In the genomic region with DNA sequence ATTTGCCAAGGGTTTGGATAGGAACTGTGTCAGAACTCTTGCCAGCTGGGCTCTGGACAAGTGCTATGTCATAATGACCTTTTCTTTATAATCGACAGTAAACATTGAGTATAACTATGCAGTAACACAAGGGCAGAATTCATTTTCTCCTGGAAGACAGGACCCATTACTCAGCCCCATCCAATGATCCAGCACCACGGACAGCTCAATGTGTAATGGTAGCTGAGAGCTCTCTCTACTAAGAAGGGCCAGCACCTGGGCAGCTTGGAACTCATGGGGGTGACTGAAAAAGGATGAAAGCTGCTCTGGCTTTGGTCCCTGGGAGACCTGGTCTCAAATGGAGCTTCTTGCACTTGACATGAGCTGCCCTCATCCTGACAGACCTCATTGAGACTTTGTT, we compare ENCODE assay signal across 17 cellular contexts.
DNase-seq lines count a peak whose midpoint lies in the region; ATAC-seq, FAIRE-seq and TF ChIP-seq lines count a peak whose summit lies in the region.
"Had no signal": no experiment of that assay in that cellular context is flagged by ENCODE, and none has a peak within 500 bp of the region (broad histone marks: within the 10 kb centered on the region; RNA-seq: fewer than 3 reads in every experiment).

No MANE protein-coding gene starts in this region.

- TF ChIP-seq EP300 in A549 (IDR thresholded peaks at IDR 0.05), result no peak

- CTCF ChIA-PET in A549 (lab: Yijun Ruan, JAX) (interaction anchor here (1.5 kb wide), 1 partner anchor 298 kb away, joined by 3 read pairs; no protein-coding TSS in a partner anchor), HEK293 (lab: Yijun Ruan, JAX) (interaction anchor here (0.5 to 1.3 kb wide), 3 partner anchors 22 to 221 kb away, joined by 3 to 4 read pairs (median 3); no protein-coding TSS in a partner anchor)

- no peak for TF ChIP-seq POLR2A in A549 (IDR thresholded peaks at IDR 0.05; ENCODE audit: low read length)

- H3K9me3 ChIP-seq in A549 (no peaks in the 10 kb centered on the region), HEK293 (ENCODE audit: control insufficient read depth, insufficient read depth, low read depth, low read length) (no peaks in the 10 kb centered on the region)
- H3K9me3 ChIP-seq: uterus had no signal

- POLR2A ChIA-PET in A549 (lab: Yijun Ruan, JAX), result no interaction called here
- POLR2A ChIA-PET in HEK293 (lab: Yijun Ruan, JAX), result no interaction called here

- H3K4me3 ChIP-seq in A549, result no peak overlapping the region
- H3K4me3 ChIP-seq in HEK293 (ENCODE audit: low read depth, low read length), result no peak overlapping the region
- H3K4me3 ChIP-seq: uterus had no signal

- no peak for TF ChIP-seq CTCF in A549 (IDR thresholded peaks at IDR 0.05)
- TF ChIP-seq CTCF in HEK293 (tag by site-specific recombination; IDR thresholded peaks at IDR 0.05), result no peak
- no peak for TF ChIP-seq CTCF in foreskin keratinocyte (conservative IDR thresholded peaks at IDR 0.05)

- FAIRE-seq in A549 (lab: Jason Lieb, UNC), result no peak
- FAIRE-seq: colon had no signal

- peak in 1 of 2 experiments; percentile 1 for DNase-seq in A549 (ENCODE audit: low read depth in 1 of 2, low spot score in 1 of 2)
- DNase-seq in RPMI8226, result peak; percentile 8
- DNase-seq in foreskin keratinocyte, result peak in 1 of 2 donors; percentile 32
- no peak for DNase-seq in stimulated activated CD4-positive, alpha-beta T cell treated with anti-CD3 and anti-CD28 coated beads, Interleukin-15, amount 100 ng/mL, for 24 hours
- DNase-seq in NCI-H2196 treated with DMSO at 0.1 percent for 48 hours (lab: John Stamatoyannopoulos, UW; ENCODE audit: unreplicated experiment), result no peak
- DNase-seq in GM03348 (ENCODE audit: low spot score), result no peak
- DNase-seq: activated CD4-positive, alpha-beta memory T cell treated with anti-CD3 and anti-CD28 coated beads for 36 hours; activated naive CD4-positive, alpha-beta T cell treated with Interleukin-2 at 50 U/mL for 16 hours; GDM1; NCI-H510A treated with DMSO at 0.1 percent for 48 hours; stimulated activated CD4-positive, alpha-beta T cell treated with anti-CD3 and anti-CD28 coated beads, Interleukin-12 subunit alpha, Interleukin-12 subunit beta, amount 100 ng/mL, for 4 hours; stimulated activated CD8-positive, alpha-beta memory T cell treated with anti-CD3 and anti-CD28 coated beads, Interleukin-4, amount 100 ng/mL, for 48 hours; SW 1271; uterus had no signal

- WGBS in A549 (ENCODE audit: missing lambda C conversion rate), result 0% methylated on average over 2 of the region's 2 CpGs

- H3K4me1 ChIP-seq in A549 (no peaks in the 10 kb centered on the region), HEK293 (ENCODE audit: control insufficient read depth, insufficient read depth, low read length) (no peaks in the 10 kb centered on the region), foreskin keratinocyte (no peaks in the 10 kb centered on the region)
- H3K4me1 ChIP-seq: uterus had no signal

- no peaks in the 10 kb centered on the region for H3K27me3 ChIP-seq in foreskin keratinocyte
- H3K27me3 ChIP-seq: uterus had no signal

- no peak for ATAC-seq in A549
- ATAC-seq in foreskin keratinocyte, result peak; percentile 79
- no peak for ATAC-seq in GM18867 (IDR thresholded peaks at IDR 0.05; ENCODE audit: unreplicated experiment)

- no peak overlapping the region for H3K4me2 ChIP-seq in A549

- H3K27ac ChIP-seq in A549 (no peak overlapping the region), HEK293 (ENCODE audit: extremely low read depth, low read depth, low read length) (no peak overlapping the region), foreskin keratinocyte (no peak overlapping the region)
- H3K27ac ChIP-seq: uterus had no signal

- no peak for TF ChIP-seq RAD21 in A549 (conservative IDR thresholded peaks at IDR 0.05 in 1 of 2, IDR thresholded peaks at IDR 0.05 in 1 of 2)

- H3K36me3 ChIP-seq in HEK293 (ENCODE audit: control insufficient read depth in 2 of 2, insufficient read depth in 1 of 2, low read length in 2 of 2), result no peaks in the 10 kb centered on the region
- H3K36me3 ChIP-seq: uterus had no signal

TF ChIP-seq in A549, 52 proteins besides CTCF, POLR2A, EP300 and RAD21:
- no peak for TF ChIP-seq HOXA7 (CRISPR knock-in tag; IDR thresholded peaks at IDR 0.05)
- TF ChIP-seq EHMT2 (IDR thresholded peaks at IDR 0.05; ENCODE audit: low read depth), result peak; percentile 46; the same call in 1 of the 2 replicates
- TF ChIP-seq, protein P1, sequence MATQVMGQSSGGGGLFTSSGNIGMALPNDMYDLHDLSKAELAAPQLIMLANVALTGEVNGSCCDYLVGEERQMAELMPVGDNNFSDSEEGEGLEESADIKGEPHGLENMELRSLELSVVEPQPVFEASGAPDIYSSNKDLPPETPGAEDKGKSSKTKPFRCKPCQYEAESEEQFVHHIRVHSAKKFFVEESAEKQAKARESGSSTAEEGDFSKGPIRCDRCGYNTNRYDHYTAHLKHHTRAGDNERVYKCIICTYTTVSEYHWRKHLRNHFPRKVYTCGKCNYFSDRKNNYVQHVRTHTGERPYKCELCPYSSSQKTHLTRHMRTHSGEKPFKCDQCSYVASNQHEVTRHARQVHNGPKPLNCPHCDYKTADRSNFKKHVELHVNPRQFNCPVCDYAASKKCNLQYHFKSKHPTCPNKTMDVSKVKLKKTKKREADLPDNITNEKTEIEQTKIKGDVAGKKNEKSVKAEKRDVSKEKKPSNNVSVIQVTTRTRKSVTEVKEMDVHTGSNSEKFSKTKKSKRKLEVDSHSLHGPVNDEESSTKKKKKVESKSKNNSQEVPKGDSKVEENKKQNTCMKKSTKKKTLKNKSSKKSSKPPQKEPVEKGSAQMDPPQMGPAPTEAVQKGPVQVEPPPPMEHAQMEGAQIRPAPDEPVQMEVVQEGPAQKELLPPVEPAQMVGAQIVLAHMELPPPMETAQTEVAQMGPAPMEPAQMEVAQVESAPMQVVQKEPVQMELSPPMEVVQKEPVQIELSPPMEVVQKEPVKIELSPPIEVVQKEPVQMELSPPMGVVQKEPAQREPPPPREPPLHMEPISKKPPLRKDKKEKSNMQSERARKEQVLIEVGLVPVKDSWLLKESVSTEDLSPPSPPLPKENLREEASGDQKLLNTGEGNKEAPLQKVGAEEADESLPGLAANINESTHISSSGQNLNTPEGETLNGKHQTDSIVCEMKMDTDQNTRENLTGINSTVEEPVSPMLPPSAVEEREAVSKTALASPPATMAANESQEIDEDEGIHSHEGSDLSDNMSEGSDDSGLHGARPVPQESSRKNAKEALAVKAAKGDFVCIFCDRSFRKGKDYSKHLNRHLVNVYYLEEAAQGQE (IDR thresholded peaks at IDR 0.05), result peak; percentile 76

TF ChIP-seq in HEK293, 187 proteins besides CTCF, POLR2A, EP300 and RAD21:
- TF ChIP-seq, protein P1 (tag by site-specific recombination; IDR thresholded peaks at IDR 0.05), result peak; percentile 78; the same call in 1 of the 2 replicates
- TF ChIP-seq ZNF423 (tag by site-specific recombination; IDR thresholded peaks at IDR 0.05), result no peak
TF ChIP-seq in HEK293: peak in this region for 1.
